1 cellular context compared by ENCODE assay signal in genomic region chr4:103292959-103293358, GRCh38.
TF ChIP-seq lines count a peak whose summit lies in the region.

No MANE protein-coding gene starts in this region.

TF ChIP-seq in WTC11, 78 proteins besides CTCF, POLR2A, EP300 and RAD21 (continued from another document):
- TF ChIP-seq, protein P1, sequence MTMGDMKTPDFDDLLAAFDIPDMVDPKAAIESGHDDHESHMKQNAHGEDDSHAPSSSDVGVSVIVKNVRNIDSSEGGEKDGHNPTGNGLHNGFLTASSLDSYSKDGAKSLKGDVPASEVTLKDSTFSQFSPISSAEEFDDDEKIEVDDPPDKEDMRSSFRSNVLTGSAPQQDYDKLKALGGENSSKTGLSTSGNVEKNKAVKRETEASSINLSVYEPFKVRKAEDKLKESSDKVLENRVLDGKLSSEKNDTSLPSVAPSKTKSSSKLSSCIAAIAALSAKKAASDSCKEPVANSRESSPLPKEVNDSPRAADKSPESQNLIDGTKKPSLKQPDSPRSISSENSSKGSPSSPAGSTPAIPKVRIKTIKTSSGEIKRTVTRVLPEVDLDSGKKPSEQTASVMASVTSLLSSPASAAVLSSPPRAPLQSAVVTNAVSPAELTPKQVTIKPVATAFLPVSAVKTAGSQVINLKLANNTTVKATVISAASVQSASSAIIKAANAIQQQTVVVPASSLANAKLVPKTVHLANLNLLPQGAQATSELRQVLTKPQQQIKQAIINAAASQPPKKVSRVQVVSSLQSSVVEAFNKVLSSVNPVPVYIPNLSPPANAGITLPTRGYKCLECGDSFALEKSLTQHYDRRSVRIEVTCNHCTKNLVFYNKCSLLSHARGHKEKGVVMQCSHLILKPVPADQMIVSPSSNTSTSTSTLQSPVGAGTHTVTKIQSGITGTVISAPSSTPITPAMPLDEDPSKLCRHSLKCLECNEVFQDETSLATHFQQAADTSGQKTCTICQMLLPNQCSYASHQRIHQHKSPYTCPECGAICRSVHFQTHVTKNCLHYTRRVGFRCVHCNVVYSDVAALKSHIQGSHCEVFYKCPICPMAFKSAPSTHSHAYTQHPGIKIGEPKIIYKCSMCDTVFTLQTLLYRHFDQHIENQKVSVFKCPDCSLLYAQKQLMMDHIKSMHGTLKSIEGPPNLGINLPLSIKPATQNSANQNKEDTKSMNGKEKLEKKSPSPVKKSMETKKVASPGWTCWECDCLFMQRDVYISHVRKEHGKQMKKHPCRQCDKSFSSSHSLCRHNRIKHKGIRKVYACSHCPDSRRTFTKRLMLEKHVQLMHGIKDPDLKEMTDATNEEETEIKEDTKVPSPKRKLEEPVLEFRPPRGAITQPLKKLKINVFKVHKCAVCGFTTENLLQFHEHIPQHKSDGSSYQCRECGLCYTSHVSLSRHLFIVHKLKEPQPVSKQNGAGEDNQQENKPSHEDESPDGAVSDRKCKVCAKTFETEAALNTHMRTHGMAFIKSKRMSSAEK (CRISPR knock-in tag; IDR thresholded peaks at IDR 0.05; ENCODE audit: borderline replicate concordance): no peak
- TF ChIP-seq ATF3 (CRISPR knock-in tag; conservative IDR thresholded peaks at IDR 0.05): no peak
- TF ChIP-seq JUN (CRISPR knock-in tag; IDR thresholded peaks at IDR 0.05): no peak
- TF ChIP-seq TP53 (CRISPR knock-in tag; IDR thresholded peaks at IDR 0.05): no peak
- no peak for TF ChIP-seq NFATC4 (CRISPR knock-in tag; IDR thresholded peaks at IDR 0.05)
TF ChIP-seq in WTC11: peak in this region for 0.
